In the genomic region with DNA sequence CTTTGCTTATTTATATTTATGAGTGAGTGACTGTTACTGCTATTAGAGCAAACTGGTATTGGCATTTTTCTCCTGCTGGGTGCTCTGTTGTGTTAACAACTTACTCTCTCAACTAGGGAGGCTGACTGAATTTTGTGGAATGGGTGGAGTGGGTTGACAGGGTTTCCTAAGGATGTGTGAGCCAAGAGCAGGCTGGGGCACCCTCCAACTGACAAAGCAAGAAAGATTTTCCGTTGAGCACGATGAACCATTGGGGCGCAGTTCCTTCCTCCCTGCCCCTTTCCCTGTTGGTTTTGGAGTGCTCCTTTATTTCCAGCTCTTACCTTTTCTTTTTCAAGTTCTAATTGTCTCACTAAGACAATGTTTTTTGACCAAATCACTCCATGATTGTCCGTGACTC, we compare ENCODE assay signal across 13 cellular contexts. TPM values are rescaled to one million over a fixed set of nuclear protein-coding genes. Genes with fewer than 3 reads are reported as not detected.
DNase-seq lines count a peak whose midpoint lies in the region; ATAC-seq and TF ChIP-seq lines count a peak whose summit lies in the region.
"Had no signal": no experiment of that assay in that cellular context is flagged by ENCODE, and none has a peak within 500 bp of the region (broad histone marks: within the 10 kb centered on the region; RNA-seq: fewer than 3 reads in every experiment).

No MANE protein-coding gene starts in this region.

- H4K5ac ChIP-seq in H9 (ENCODE audit: insufficient read length, low read depth, low read length): no peak overlapping the region

- H2BK120ac ChIP-seq in H9 (ENCODE audit: low read depth, low read length, poor library complexity, severe bottlenecking): no peak overlapping the region

- no peaks in the 10 kb centered on the region for H3K27me3 Mint-ChIP-seq in activated CD4-positive, alpha-beta T cell treated with anti-CD3 and anti-CD28 coated beads for 36 hours
- H3K27me3 Mint-ChIP-seq in H9 (ENCODE audit: low read depth) (no peaks in the 10 kb centered on the region), mesothelial cell of epicardium (ENCODE audit: low read depth) (no peaks in the 10 kb centered on the region)
- no peaks in the 10 kb centered on the region for H3K27me3 Mint-ChIP-seq in stimulated activated memory B cell treated with anti-CD40 and anti-IgM and Interleukin-4, amounts not matched to agents 10 μg/mL and 1 μg/mL and 100 μg/mL, for 72 hours
- H3K27me3 Mint-ChIP-seq: CD4-positive, CD25-positive, alpha-beta regulatory T cell; IgD-negative memory B cell had no signal

- H3K9me3 Mint-ChIP-seq in activated CD4-positive, alpha-beta T cell treated with anti-CD3 and anti-CD28 coated beads for 36 hours (ENCODE audit: low read depth): no peaks in the 10 kb centered on the region
- H3K9me3 Mint-ChIP-seq in H9 (no peaks in the 10 kb centered on the region), mesothelial cell of epicardium (no peaks in the 10 kb centered on the region)
- H3K9me3 Mint-ChIP-seq in stimulated activated memory B cell treated with anti-CD40 and anti-IgM and Interleukin-4, amounts not matched to agents 10 μg/mL and 1 μg/mL and 100 μg/mL, for 72 hours: no peaks in the 10 kb centered on the region
- H3K9me3 Mint-ChIP-seq: IgD-negative memory B cell had no signal

- no peaks in the 10 kb centered on the region for H3K23me2 ChIP-seq in H9 (ENCODE audit: insufficient read length, low read depth, low read length, poor library complexity, severe bottlenecking)

- no peak for DNase-seq in activated CD4-positive, alpha-beta T cell treated with anti-CD3 and anti-CD28 coated beads for 36 hours
- DNase-seq in activated CD4-positive, alpha-beta T cell treated with anti-CD3 and anti-CD28 coated beads for 1 hour: no peak
- no peak for DNase-seq in H9
- no peak for DNase-seq in mesothelial cell of epicardium (ENCODE audit: low spot score in 2 of 2, unreplicated experiment in 2 of 2)
- DNase-seq in effector memory CD4-positive, alpha-beta T cell: no peak
- no peak for DNase-seq in PC-9
- DNase-seq: CD4-positive, CD25-positive, alpha-beta regulatory T cell; DMS53; GF-D8 had no signal

- POLR2A ChIA-PET in activated CD4-positive, alpha-beta T cell treated with anti-CD3 and anti-CD28 coated beads for 36 hours (lab: Charles Lee): no interaction called here
- POLR2A ChIA-PET in PC-9 (lab: Charles Lee; ENCODE audit: unreplicated experiment): no interaction called here

- H3K27ac Mint-ChIP-seq in activated CD4-positive, alpha-beta T cell treated with anti-CD3 and anti-CD28 coated beads for 36 hours: peak overlapping the region; percentile 43
- H3K27ac Mint-ChIP-seq in H9 (peak overlapping the region in 2 of 3 experiments; percentile 23 to 40; a peak in 2 of 7 replicates), mesothelial cell of epicardium (peak overlapping the region; percentile 44)
- peak overlapping the region; percentile 44 for H3K27ac Mint-ChIP-seq in stimulated activated memory B cell treated with anti-CD40 and anti-IgM and Interleukin-4, amounts not matched to agents 10 μg/mL and 1 μg/mL and 100 μg/mL, for 72 hours

- BruUV-seq in PC-9 (replicated peaks; lab: Mats Ljungman, UMichigan): no TSS peak

- H3K4me3 ChIP-seq in effector memory CD4-positive, alpha-beta T cell (ENCODE audit: insufficient read depth, low read depth, low read length, poor library complexity, severe bottlenecking): no peak overlapping the region
- no peak overlapping the region for H3K4me3 ChIP-seq in PC-9
- H3K4me3 ChIP-seq: GM23248 had no signal

- no peak overlapping the region for H2BK5ac ChIP-seq in H9 (ENCODE audit: insufficient read length, low read length)

- no peak overlapping the region for H2AK5ac ChIP-seq in H9 (ENCODE audit: insufficient read length, low read length)

- H3K14ac ChIP-seq in H9 (ENCODE audit: insufficient read depth, low read length): no peak overlapping the region

- no peak overlapping the region for H4K8ac ChIP-seq in H9 (replicated peaks; ENCODE audit: insufficient read length, low read depth, low read length)

- no peak overlapping the region for H3K56ac ChIP-seq in H9 (ENCODE audit: insufficient read length, low read depth, low read length)

- H3F3A ChIP-seq in PC-9 (ENCODE audit: insufficient read depth, low read depth): no peaks in the 10 kb centered on the region

- TF ChIP-seq CTCF in H9 (conservative IDR thresholded peaks at IDR 0.05) (no peak), mesothelial cell of epicardium (IDR thresholded peaks at IDR 0.05; ENCODE audit: unreplicated experiment) (no peak), PC-9 (conservative IDR thresholded peaks at IDR 0.05) (no peak)

- H3K79me1 ChIP-seq in H9 (ENCODE audit: insufficient read depth, low read depth, low read length, poor library complexity, severe bottlenecking): no peaks in the 10 kb centered on the region

- H3K4me1 ChIP-seq in H9 (ENCODE audit: insufficient read depth, low read length) (no peaks in the 10 kb centered on the region), PC-9 (replicated peaks; ENCODE audit: insufficient read depth) (no peaks in the 10 kb centered on the region)
- H3K4me1 ChIP-seq in effector memory CD4-positive, alpha-beta T cell (ENCODE audit: control insufficient read depth, insufficient read depth, low read length, poor library complexity, severe bottlenecking): no peaks in the 10 kb centered on the region

- intact Hi-C loops in activated CD4-positive, alpha-beta T cell treated with anti-CD3 and anti-CD28 coated beads for 36 hours (cut with DNase I, micrococcal nuclease): no loop called here
- intact Hi-C loops in PC-9 (cut with micrococcal nuclease; ENCODE audit: unreplicated experiment): no loop called here

- no peak overlapping the region for H3K4ac ChIP-seq in H9 (ENCODE audit: low read depth, low read length)

- no peak overlapping the region for H2BK12ac ChIP-seq in H9 (ENCODE audit: insufficient read length, low read depth, low read length)

- H3K18ac ChIP-seq in H9 (ENCODE audit: insufficient read length, low read depth, low read length): no peak overlapping the region

- H3K4me1 Mint-ChIP-seq in activated CD4-positive, alpha-beta T cell treated with anti-CD3 and anti-CD28 coated beads for 36 hours: peaks cover 19% of the 10 kb centered on the region
- H3K4me1 Mint-ChIP-seq in H9 (peaks cover 0 to 2% of the 10 kb centered on the region in 2 experiments; a peak in 1 of 4 replicates), mesothelial cell of epicardium (no peaks in the 10 kb centered on the region)
- peaks cover 14% of the 10 kb centered on the region for H3K4me1 Mint-ChIP-seq in stimulated activated memory B cell treated with anti-CD40 and anti-IgM and Interleukin-4, amounts not matched to agents 10 μg/mL and 1 μg/mL and 100 μg/mL, for 72 hours

- H3T11ph ChIP-seq in H9 (ENCODE audit: low read length): no peak overlapping the region

- H3K36me3 Mint-ChIP-seq in activated CD4-positive, alpha-beta T cell treated with anti-CD3 and anti-CD28 coated beads for 36 hours (ENCODE audit: low read depth): peaks cover 61% of the 10 kb centered on the region
- peaks cover 50 to 83% (median 71%) of the 10 kb centered on the region in 3 experiments for H3K36me3 Mint-ChIP-seq in H9 (ENCODE audit: insufficient read depth in 1 of 3, low read depth in 3 of 3)
- H3K36me3 Mint-ChIP-seq in mesothelial cell of epicardium: peaks cover 44% of the 10 kb centered on the region
- H3K36me3 Mint-ChIP-seq in stimulated activated memory B cell treated with anti-CD40 and anti-IgM and Interleukin-4, amounts not matched to agents 10 μg/mL and 1 μg/mL and 100 μg/mL, for 72 hours: peaks cover 74% of the 10 kb centered on the region

- H3K9me3 ChIP-seq in H9 (ENCODE audit: control insufficient read depth, low read depth, low read length): no peaks in the 10 kb centered on the region
- H3K9me3 ChIP-seq in effector memory CD4-positive, alpha-beta T cell (ENCODE audit: control insufficient read depth, low read length): no peaks in the 10 kb centered on the region
- no peaks in the 10 kb centered on the region for H3K9me3 ChIP-seq in PC-9 (ENCODE audit: insufficient read depth, low read depth)

- no peaks in the 10 kb centered on the region for H3K27me3 ChIP-seq in H9 (ENCODE audit: insufficient read depth, low read length)
- no peaks in the 10 kb centered on the region for H3K27me3 ChIP-seq in effector memory CD4-positive, alpha-beta T cell (replicated peaks; ENCODE audit: control insufficient read depth, insufficient read depth, low read length, poor library complexity, severe bottlenecking)
- no peaks in the 10 kb centered on the region for H3K27me3 ChIP-seq in PC-9 (ENCODE audit: insufficient read depth, low read depth)

- CTCF ChIA-PET in activated CD4-positive, alpha-beta T cell treated with anti-CD3 and anti-CD28 coated beads for 36 hours (lab: Charles Lee): interaction anchor here (0.8 to 1.0 kb wide), 2 partner anchors 8 to 23 kb away, joined by 3 read pairs; partner anchors contain the start of gene CEP192
- CTCF ChIA-PET in PC-9 (lab: Charles Lee): no interaction called here

- H3K4me3 Mint-ChIP-seq in activated CD4-positive, alpha-beta T cell treated with anti-CD3 and anti-CD28 coated beads for 36 hours: no peak overlapping the region
- H3K4me3 Mint-ChIP-seq in H9 (no peak overlapping the region), mesothelial cell of epicardium (no peak overlapping the region)
- no peak overlapping the region for H3K4me3 Mint-ChIP-seq in stimulated activated memory B cell treated with anti-CD40 and anti-IgM and Interleukin-4, amounts not matched to agents 10 μg/mL and 1 μg/mL and 100 μg/mL, for 72 hours
- H3K4me3 Mint-ChIP-seq: CD4-positive, CD25-positive, alpha-beta regulatory T cell; IgD-negative memory B cell had no signal

- H3K36me3 ChIP-seq in effector memory CD4-positive, alpha-beta T cell (ENCODE audit: control insufficient read depth, insufficient read depth, low read length): peaks cover 19% of the 10 kb centered on the region
- peaks cover 35% of the 10 kb centered on the region for H3K36me3 ChIP-seq in PC-9 (ENCODE audit: low read depth)

- no peak for ATAC-seq in activated CD4-positive, alpha-beta T cell treated with anti-CD3 and anti-CD28 coated beads for 36 hours
- ATAC-seq in stimulated activated memory B cell treated with anti-CD40 and anti-IgM and Interleukin-4, amounts not matched to agents 10 μg/mL and 1 μg/mL and 100 μg/mL, for 72 hours: no peak

- no peak overlapping the region for H3K9ac ChIP-seq in H9 (ENCODE audit: extremely low read depth, insufficient read length, low read length)
- H3K9ac ChIP-seq: GM23248 had no signal

- H4K20me1 ChIP-seq in H9 (ENCODE audit: control insufficient read depth, insufficient read depth, insufficient read length): no peaks in the 10 kb centered on the region
- no peaks in the 10 kb centered on the region for H4K20me1 ChIP-seq in PC-9 (ENCODE audit: insufficient read depth)

- H3K27ac ChIP-seq in H9 (ENCODE audit: insufficient read length, low read depth, low read length) (no peak overlapping the region), PC-9 (no peak overlapping the region)
- no peak overlapping the region for H3K27ac ChIP-seq in effector memory CD4-positive, alpha-beta T cell (ENCODE audit: insufficient read depth, low read length, poor library complexity, severe bottlenecking)
- H3K27ac ChIP-seq: 22Rv1, GM23248 had no signal

- H3K4me2 ChIP-seq in H9 (ENCODE audit: insufficient read depth, insufficient read length, low read length) (no peak overlapping the region), PC-9 (no peak overlapping the region)

- no peak overlapping the region for H4K91ac ChIP-seq in H9 (ENCODE audit: insufficient read length, low read depth, low read length)

- no peaks in the 10 kb centered on the region for H3K79me2 ChIP-seq in H9 (ENCODE audit: insufficient read depth, low read length)
- 0 out of 2 replicates have a peak, but pooled peaks cover 3% of the 10 kb centered on the region for H3K79me2 ChIP-seq in PC-9 (ENCODE audit: low read depth)

- H3K9me2 ChIP-seq in PC-9 (ENCODE audit: insufficient read depth): no peaks in the 10 kb centered on the region

- H2AFZ ChIP-seq in H9 (ENCODE audit: low read length): no peak overlapping the region
- H2AFZ ChIP-seq in PC-9: no peak overlapping the region
- H2AFZ ChIP-seq: GM23248 had no signal

- H3K23ac ChIP-seq in H9 (ENCODE audit: insufficient read length, low read depth, low read length): no peak overlapping the region

- no peak overlapping the region for H2BK15ac ChIP-seq in H9 (ENCODE audit: low read depth, low read length)

- no peak overlapping the region for H2BK20ac ChIP-seq in H9 (ENCODE audit: low read depth, low read length, poor library complexity, severe bottlenecking)

- no CpG with 5 or more reads among the region's 4 CpGs for WGBS in H9 (ENCODE audit: extremely low coverage, insufficient read length, low lambda C conversion rate)

RNA-seq across cellular contexts. Expression of gene SEH1L, which starts 20.3 kb away (rescaled TPM):
- 100 to 1,000 TPM; 100 to 107 TPM for total RNA-seq in activated CD4-positive, alpha-beta T cell treated with anti-CD3 and anti-CD28 coated beads for 36 hours
- 93.3 and 97.2 TPM in 2 replicates for total RNA-seq in H9 (2021)
- total RNA-seq in mesothelial cell of epicardium: 50.5 to 51.5 TPM (median 50.7 TPM) in 3 replicates
- total RNA-seq in PC-9 (2021): 98.3 and 101 TPM in 2 replicates

RNA-seq across cellular contexts. Expression of gene CEP192, which starts 23.0 kb away (rescaled TPM):
- total RNA-seq in activated CD4-positive, alpha-beta T cell treated with anti-CD3 and anti-CD28 coated beads for 36 hours: 10 to 100 TPM; 36.0 to 39.3 TPM
- total RNA-seq in H9 (2021) (22.0 and 23.5 TPM in 2 replicates), mesothelial cell of epicardium (32.7 to 36.5 TPM (median 34.6 TPM) in 3 replicates), PC-9 (2021) (37.8 and 44.9 TPM in 2 replicates)
